18 cellular contexts compared by ENCODE assay signal in the genomic region with DNA sequence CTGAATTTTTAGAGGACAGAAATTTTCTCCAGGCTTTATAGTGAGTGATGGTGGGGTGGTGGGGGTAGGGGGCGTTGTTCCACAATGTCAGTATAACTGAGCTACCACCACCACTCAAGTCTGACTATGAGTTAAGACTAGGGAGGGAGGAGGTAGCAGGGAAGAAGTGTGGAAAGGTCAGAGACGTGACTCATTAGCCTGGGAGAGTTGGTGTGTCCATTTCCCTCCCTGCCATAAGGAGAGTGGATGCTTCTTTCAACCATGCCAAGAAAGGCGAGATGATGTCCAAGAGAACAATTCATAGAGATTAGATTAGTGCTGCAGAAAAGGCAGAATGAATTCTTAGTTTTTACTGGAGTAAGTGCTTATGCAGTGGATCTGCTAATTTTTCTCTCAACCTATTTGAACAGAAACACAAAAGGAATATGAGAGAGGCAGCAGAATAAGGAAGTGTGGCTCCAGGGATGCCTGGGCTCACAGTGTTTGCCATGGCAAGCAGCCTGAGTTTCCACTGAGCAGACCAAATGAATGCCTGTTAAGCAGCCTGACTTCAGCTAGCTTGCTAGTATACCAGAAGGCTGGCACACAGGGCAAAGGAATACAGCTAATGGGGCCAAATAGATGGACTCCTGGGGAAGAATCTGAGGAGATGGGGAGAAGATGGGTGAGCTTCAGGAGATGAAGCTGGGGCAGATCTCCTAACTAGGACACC.
DNase-seq lines count a peak whose midpoint lies in the region; ATAC-seq and TF ChIP-seq lines count a peak whose summit lies in the region.
"Had no signal": no experiment of that assay in that cellular context is flagged by ENCODE, and none has a peak within 500 bp of the region (broad histone marks: within the 10 kb centered on the region; RNA-seq: fewer than 3 reads in every experiment).

No MANE protein-coding gene starts in this region.

- H3K9me3 ChIP-seq in RWPE2 (ENCODE audit: severe bottlenecking) (no peaks in the 10 kb centered on the region), thoracic aorta (no peaks in the 10 kb centered on the region), tibial nerve (no peaks in the 10 kb centered on the region)
- H3K9me3 ChIP-seq: ascending aorta; BLaER1 treated with 17β-estradiol and CSF1 and Interleukin-3, amounts not matched to agents 10 nM and 100 nM; right lobe of liver had no signal

- no peaks in the 10 kb centered on the region for H3K36me3 Mint-ChIP-seq in activated CD4-positive, alpha-beta memory T cell treated with anti-CD3 and anti-CD28 coated beads, Interleukin-2, amount 10 ng/mL, durations not matched to agents 7 days and 5 days (ENCODE audit: low read depth)
- H3K36me3 Mint-ChIP-seq: activated naive CD4-positive, alpha-beta T cell treated with anti-CD3 and anti-CD28 coated beads, Interleukin-2, amount 50 U/mL, for 24 hours; mesothelial cell of epicardium; natural killer cell; T-cell had no signal

- no peak for TF ChIP-seq POLR2A in tibial nerve (IDR thresholded peaks at IDR 0.05)

- H3K27ac ChIP-seq in RWPE2 (ENCODE audit: poor library complexity, severe bottlenecking) (no peak overlapping the region), thoracic aorta (peak overlapping the region; percentile 5 to 27), tibial nerve (no peak overlapping the region)
- H3K27ac ChIP-seq: BLaER1 treated with 17β-estradiol and CSF1 and Interleukin-3, amounts not matched to agents 10 nM and 100 nM; right lobe of liver had no signal

- H3K27me3 ChIP-seq in RWPE2 (ENCODE audit: insufficient read depth, poor library complexity, severe bottlenecking) (no peaks in the 10 kb centered on the region), thoracic aorta (replicated peaks; ENCODE audit: insufficient read depth) (no peaks in the 10 kb centered on the region), tibial nerve (no peaks in the 10 kb centered on the region)
- H3K27me3 ChIP-seq: ascending aorta; BLaER1 treated with 17β-estradiol and CSF1 and Interleukin-3, amounts not matched to agents 10 nM and 100 nM; right lobe of liver had no signal

- H3K27me3 Mint-ChIP-seq in activated CD4-positive, alpha-beta memory T cell treated with anti-CD3 and anti-CD28 coated beads, Interleukin-2, amount 10 ng/mL, durations not matched to agents 7 days and 5 days, result no peaks in the 10 kb centered on the region
- H3K27me3 Mint-ChIP-seq: activated naive CD4-positive, alpha-beta T cell treated with anti-CD3 and anti-CD28 coated beads, Interleukin-2, amount 50 U/mL, for 24 hours; T-cell had no signal

- no peak for TF ChIP-seq CTCF in RWPE2 (IDR thresholded peaks at IDR 0.05; ENCODE audit: poor library complexity, severe bottlenecking)
- no peak for TF ChIP-seq CTCF in thoracic aorta (IDR thresholded peaks at IDR 0.05)
- TF ChIP-seq CTCF in tibial nerve (IDR thresholded peaks at IDR 0.05), result no peak

- H3K36me3 ChIP-seq in RWPE2 (ENCODE audit: low read depth), result no peaks in the 10 kb centered on the region
- H3K36me3 ChIP-seq in thoracic aorta, result no peaks in the 10 kb centered on the region
- H3K36me3 ChIP-seq in tibial nerve, result no peaks in the 10 kb centered on the region
- H3K36me3 ChIP-seq: ascending aorta; BLaER1 treated with 17β-estradiol and CSF1 and Interleukin-3, amounts not matched to agents 10 nM and 100 nM; right lobe of liver had no signal

- H3K4me3 ChIP-seq in RWPE2 (ENCODE audit: severe bottlenecking), result no peak overlapping the region
- no peak overlapping the region for H3K4me3 ChIP-seq in thoracic aorta
- no peak overlapping the region for H3K4me3 ChIP-seq in tibial nerve
- H3K4me3 ChIP-seq: ascending aorta; BLaER1 treated with 17β-estradiol and CSF1 and Interleukin-3, amounts not matched to agents 10 nM and 100 nM; right lobe of liver had no signal

- no peak overlapping the region for H3K27ac Mint-ChIP-seq in activated CD4-positive, alpha-beta memory T cell treated with anti-CD3 and anti-CD28 coated beads, Interleukin-2, amount 10 ng/mL, durations not matched to agents 7 days and 5 days
- H3K27ac Mint-ChIP-seq: activated naive CD4-positive, alpha-beta T cell treated with anti-CD3 and anti-CD28 coated beads, Interleukin-2, amount 50 U/mL, for 24 hours; mesothelial cell of epicardium; natural killer cell; T-cell had no signal

- no peaks in the 10 kb centered on the region for H3K9me3 Mint-ChIP-seq in activated CD4-positive, alpha-beta memory T cell treated with anti-CD3 and anti-CD28 coated beads, Interleukin-2, amount 10 ng/mL, durations not matched to agents 7 days and 5 days
- H3K9me3 Mint-ChIP-seq: activated naive CD4-positive, alpha-beta T cell treated with anti-CD3 and anti-CD28 coated beads, Interleukin-2, amount 50 U/mL, for 24 hours had no signal

- no peak for TF ChIP-seq EP300 in tibial nerve (IDR thresholded peaks at IDR 0.05)

- no peaks in the 10 kb centered on the region for H3K4me1 Mint-ChIP-seq in activated CD4-positive, alpha-beta memory T cell treated with anti-CD3 and anti-CD28 coated beads, Interleukin-2, amount 10 ng/mL, durations not matched to agents 7 days and 5 days
- H3K4me1 Mint-ChIP-seq: activated naive CD4-positive, alpha-beta T cell treated with anti-CD3 and anti-CD28 coated beads, Interleukin-2, amount 50 U/mL, for 24 hours; mesothelial cell of epicardium; natural killer cell; T-cell had no signal

- no peak overlapping the region for H3K4me3 Mint-ChIP-seq in activated CD4-positive, alpha-beta memory T cell treated with anti-CD3 and anti-CD28 coated beads, Interleukin-2, amount 10 ng/mL, durations not matched to agents 7 days and 5 days
- H3K4me3 Mint-ChIP-seq: activated naive CD4-positive, alpha-beta T cell treated with anti-CD3 and anti-CD28 coated beads, Interleukin-2, amount 50 U/mL, for 24 hours; mesothelial cell of epicardium; natural killer cell; T-cell had no signal

- H3K4me1 ChIP-seq in RWPE2 (ENCODE audit: insufficient read depth, poor library complexity, severe bottlenecking), result no peaks in the 10 kb centered on the region
- peaks cover 0 to 11% of the 10 kb centered on the region in 2 donors for H3K4me1 ChIP-seq in thoracic aorta (ENCODE audit: control insufficient read depth in 1 of 2, low read depth in 2 of 2)
- peaks cover 0 to 4% (median 0%) of the 10 kb centered on the region in 4 donors for H3K4me1 ChIP-seq in tibial nerve
- H3K4me1 ChIP-seq: ascending aorta; BLaER1 treated with 17β-estradiol and CSF1 and Interleukin-3, amounts not matched to agents 10 nM and 100 nM; right lobe of liver had no signal

- CTCF ChIA-PET in activated CD4-positive, alpha-beta memory T cell treated with anti-CD3 and anti-CD28 coated beads, Interleukin-2, amount 10 ng/mL, durations not matched to agents 7 days and 5 days (lab: Charles Lee), result no interaction called here

- no peak for DNase-seq in Right ventricle myocardium inferior (ENCODE audit: missing footprints)
- no peak for DNase-seq in Right ventricle myocardium superior
- no peak for DNase-seq in RWPE2 (ENCODE audit: low spot score)
- peak; percentile 20 for DNase-seq in glomerular visceral epithelial cell (ENCODE audit: extremely low spot score)
- no peak for DNase-seq in thoracic aorta (ENCODE audit: low spot score)
- no peak for DNase-seq in activated CD4-positive, alpha-beta memory T cell treated with anti-CD3 and anti-CD28 coated beads, Interleukin-2, amount 10 ng/mL, durations not matched to agents 7 days and 5 days
- no peak for DNase-seq in tibial nerve (ENCODE audit: low spot score in 2 of 2)
- DNase-seq: Calu3, natural killer cell, NCI-H1436, NCI-H2171, right lobe of liver, T-cell had no signal

- ATAC-seq in Right ventricle myocardium inferior (peak; percentile 72), Right ventricle myocardium superior (ENCODE audit: poor library complexity) (no peak), RWPE2 (ENCODE audit: low read depth) (peak; percentile 57; the same call in 1 of the 3 replicates), thoracic aorta (ENCODE audit: insufficient number of reproducible peaks, low FRiP score, low read depth) (peak; percentile 73), HG03342 (IDR thresholded peaks at IDR 0.05; ENCODE audit: unreplicated experiment) (no peak)
- ATAC-seq: natural killer cell, right lobe of liver, T-cell had no signal

- POLR2A ChIA-PET in activated CD4-positive, alpha-beta memory T cell treated with anti-CD3 and anti-CD28 coated beads, Interleukin-2, amount 10 ng/mL, durations not matched to agents 7 days and 5 days (lab: Charles Lee), result no interaction called here

- whole genome bisulfite sequencing in tibial nerve, 2 donors, result 65 to 74% methylated on average over 3 of the region's 3 CpGs

- intact Hi-C loops in Right ventricle myocardium inferior (cut with DNase I), result no loop called here
- intact Hi-C loops in Right ventricle myocardium superior (cut with DNase I), result no loop called here

Comparison
In these comparisons a context has a peak if more than half of its experiments do, and no peak if none do; other contexts are left out.
1. ATAC-seq: peak in Right ventricle myocardium inferior (single experiment), RWPE2 (single experiment) and thoracic aorta (single experiment); none in Right ventricle myocardium superior (single experiment) and HG03342 (single experiment).
2. H3K27ac ChIP-seq: peak in thoracic aorta (2 of 2); none in RWPE2 (single experiment) and tibial nerve (0 of 4).